1 cellular context compared by ENCODE assay signal in the genomic region with DNA sequence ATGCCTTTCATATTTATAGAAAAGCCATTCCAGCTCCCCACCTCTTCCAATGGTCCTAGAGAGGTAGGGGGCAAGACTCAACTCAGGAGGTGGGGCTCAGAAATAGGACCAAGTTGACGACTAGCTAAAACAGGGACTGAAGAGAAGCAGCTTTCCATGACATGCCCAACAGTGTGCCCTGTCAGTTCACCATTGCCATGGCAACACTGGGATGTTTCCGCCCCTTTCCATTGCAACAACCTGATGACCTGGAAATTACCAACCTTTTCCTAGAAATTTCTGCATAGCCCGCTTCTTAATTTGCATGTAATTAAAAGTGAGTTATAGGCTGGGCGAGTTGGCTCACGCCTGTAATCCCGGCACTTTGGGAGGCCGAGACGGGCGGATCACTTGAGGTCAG.
TF ChIP-seq lines count a peak whose summit lies in the region.

No MANE protein-coding gene starts in this region.

TF ChIP-seq in HepG2, 621 proteins besides CTCF, POLR2A, EP300 and RAD21:
- TF ChIP-seq GATAD1 (CRISPR knock-in tag; IDR thresholded peaks at IDR 0.05) (no peak), POLR2AphosphoS2 (IDR thresholded peaks at IDR 0.05; ENCODE audit: low read depth, low read length) (no peak), TOE1 (CRISPR knock-in tag; IDR thresholded peaks at IDR 0.05) (no peak), ZUFSP (CRISPR knock-in tag; IDR thresholded peaks at IDR 0.05; ENCODE audit: borderline replicate concordance) (no peak), RFX1 (IDR thresholded peaks at IDR 0.05) (peak; percentile 23; the same call in 1 of the 2 replicates)
TF ChIP-seq in HepG2: peak in this region for 1.
